Comparison of ENCODE assay signal across 15 cellular contexts in genomic region chr17:31074772-31075538, GRCh38. TPM values are rescaled to one million over a fixed set of nuclear protein-coding genes. Genes with fewer than 3 reads are reported as not detected.
A peak's percentile ranks its signal among the peaks of the same experiment; 100 is the strongest.
DNase-seq lines count a peak whose midpoint lies in the region; ATAC-seq and TF ChIP-seq lines count a peak whose summit lies in the region.
"Had no signal": no experiment of that assay in that cellular context is flagged by ENCODE, and none has a peak within 500 bp of the region (broad histone marks: within the 10 kb centered on the region; RNA-seq: fewer than 3 reads in every experiment).

No MANE protein-coding gene starts in this region.

- H3K27me3 ChIP-seq in endodermal cell (ENCODE audit: control insufficient read depth, insufficient read depth, low read length, poor library complexity, severe bottlenecking) = no peaks in the 10 kb centered on the region
- H3K27me3 ChIP-seq: suprapubic skin had no signal

- no peak overlapping the region for H3K27ac ChIP-seq in endodermal cell (ENCODE audit: low read depth, low read length)
- H3K27ac ChIP-seq: suprapubic skin had no signal

- no peaks in the 10 kb centered on the region for H3K36me3 ChIP-seq in endodermal cell (ENCODE audit: control insufficient read depth, insufficient read depth, low read length)
- H3K36me3 ChIP-seq: suprapubic skin had no signal

- H3K9me3 Mint-ChIP-seq in endodermal cell (no peaks in the 10 kb centered on the region), nephron (no peaks in the 10 kb centered on the region)
- H3K9me3 Mint-ChIP-seq: CD8-positive, alpha-beta memory T cell; immature natural killer cell; natural killer cell treated with Interleukin-12 subunit alpha and Interleukin-12 subunit beta and Interleukin-15 and Interleukin-18, amount 100 ng/mL, for 72 hours had no signal

- H3K4me1 Mint-ChIP-seq in endodermal cell (peaks cover 23% of the 10 kb centered on the region), nephron (peaks cover 5% of the 10 kb centered on the region)
- H3K4me1 Mint-ChIP-seq: CD8-positive, alpha-beta memory T cell; immature natural killer cell had no signal

- H3K4me3 ChIP-seq in endodermal cell (ENCODE audit: low read length) = no peak overlapping the region
- H3K4me3 ChIP-seq: suprapubic skin had no signal

- no peaks in the 10 kb centered on the region for H3K36me3 Mint-ChIP-seq in endodermal cell (ENCODE audit: low read depth)
- no peaks in the 10 kb centered on the region for H3K36me3 Mint-ChIP-seq in nephron (ENCODE audit: low read depth)
- H3K36me3 Mint-ChIP-seq: CD8-positive, alpha-beta memory T cell; immature natural killer cell; natural killer cell treated with Interleukin-12 subunit alpha and Interleukin-12 subunit beta and Interleukin-15 and Interleukin-18, amount 100 ng/mL, for 72 hours had no signal

- intact Hi-C loops in left cardiac atrium (cut with DNase I) = no loop called here

- H3K9me3 ChIP-seq in endodermal cell (ENCODE audit: control insufficient read depth, low read length) = no peaks in the 10 kb centered on the region
- H3K9me3 ChIP-seq: suprapubic skin had no signal

- H3K27me3 Mint-ChIP-seq in endodermal cell (ENCODE audit: insufficient read depth) = no peaks in the 10 kb centered on the region
- H3K27me3 Mint-ChIP-seq in nephron (ENCODE audit: low read depth) = peaks cover 2% of the 10 kb centered on the region
- H3K27me3 Mint-ChIP-seq: CD8-positive, alpha-beta memory T cell; natural killer cell treated with Interleukin-12 subunit alpha and Interleukin-12 subunit beta and Interleukin-15 and Interleukin-18, amount 100 ng/mL, for 72 hours had no signal

- no peak overlapping the region for H3K9ac ChIP-seq in endodermal cell (ENCODE audit: extremely low read depth, low read length, poor library complexity, severe bottlenecking)

- H3K27ac Mint-ChIP-seq in endodermal cell = peak overlapping the region; percentile 36
- peak overlapping the region in 2 of 3 experiments; percentile 68 to 75 for H3K27ac Mint-ChIP-seq in nephron
- H3K27ac Mint-ChIP-seq: immature natural killer cell; natural killer cell treated with Interleukin-12 subunit alpha and Interleukin-12 subunit beta and Interleukin-15 and Interleukin-18, amount 100 ng/mL, for 72 hours had no signal

- DNase-seq in ELR (ENCODE audit: low read depth) (peak; percentile 38), NCI-H226 (peak; percentile 54), endodermal cell (peak; percentile 90), amygdala (lab: John Stamatoyannopoulos, UW) (no peak), cerebellum (ENCODE audit: low spot score) (no peak), left cardiac atrium (no peak)
- DNase-seq: activated naive CD4-positive, alpha-beta T cell; CD8-positive, alpha-beta memory T cell; immature natural killer cell; NCI-H446 treated with DMSO at 0.1 percent for 48 hours; RPMI8226 had no signal

- no peak for ATAC-seq in HG03520 (IDR thresholded peaks at IDR 0.05; ENCODE audit: unreplicated experiment)
- no peak for ATAC-seq in left cardiac atrium
- ATAC-seq: natural killer cell treated with Interleukin-12 subunit alpha and Interleukin-12 subunit beta and Interleukin-15 and Interleukin-18, amount 100 ng/mL, for 72 hours had no signal

- H3K4me3 Mint-ChIP-seq in endodermal cell (no peak overlapping the region), nephron (no peak overlapping the region)
- H3K4me3 Mint-ChIP-seq: CD8-positive, alpha-beta memory T cell; immature natural killer cell; natural killer cell treated with Interleukin-12 subunit alpha and Interleukin-12 subunit beta and Interleukin-15 and Interleukin-18, amount 100 ng/mL, for 72 hours had no signal

- TF ChIP-seq CTCF in endodermal cell (conservative IDR thresholded peaks at IDR 0.05) (no peak), nephron (IDR thresholded peaks at IDR 0.05; ENCODE audit: unreplicated experiment in 3 of 3) (no peak)

- peaks cover 3% of the 10 kb centered on the region for H3K4me1 ChIP-seq in endodermal cell (ENCODE audit: control insufficient read depth, insufficient read depth, low read length)

- WGBS in endodermal cell (ENCODE audit: insufficient coverage in 1 of 2, insufficient read length in 1 of 2), 2 experiments = 40 to 100% methylated on average over 1 to 3 of the region's 4 CpGs

RNA-seq across cellular contexts. Expression of gene NF1, which starts 19.8 kb away (rescaled TPM):
- total RNA-seq in endodermal cell (10 to 100 TPM; 61.9 to 69.3 TPM), cerebellum (176 TPM), left cardiac atrium (10 to 100 TPM; 39.3 to 53.5 TPM)
- polyA plus RNA-seq in endodermal cell (2013, experiment 1 of 2) = 35.2 TPM
- 34.2 TPM for polyA plus RNA-seq in endodermal cell (2013, experiment 2 of 2)

Comparison
In these comparisons a context has a peak if more than half of its experiments do, and no peak if none do; other contexts are left out.
1. DNase-seq: peak in ELR (single experiment), NCI-H226 (single experiment) and endodermal cell (single experiment); none in amygdala (0 of 56), cerebellum (single experiment) and left cardiac atrium (single experiment).